In genomic region chr15:45279024-45279697, GRCh38 we compare ENCODE assay signal across 8 cellular contexts.
DNase-seq lines count a peak whose midpoint lies in the region; ATAC-seq and TF ChIP-seq lines count a peak whose summit lies in the region.

No MANE protein-coding gene starts in this region.

- ATAC-seq in GM21528 (IDR thresholded peaks at IDR 0.05; ENCODE audit: low FRiP score, unreplicated experiment): peak; percentile 99

- H3K4me3 ChIP-seq in OCI-LY3 (ENCODE audit: low read length): peak overlapping the region; percentile 98

- H3K27ac ChIP-seq in OCI-LY3 (ENCODE audit: low read length): no peak overlapping the region

- no peaks in the 10 kb centered on the region for H4K20me1 ChIP-seq in OCI-LY3 (ENCODE audit: insufficient read depth, low read length)

- H3K9ac ChIP-seq in OCI-LY3 (ENCODE audit: low read length): peak overlapping the region; percentile 73

- peak overlapping the region; percentile 97 for H3K4me2 ChIP-seq in OCI-LY3 (ENCODE audit: low read length)

- no peaks in the 10 kb centered on the region for H3K9me3 ChIP-seq in OCI-LY3 (ENCODE audit: insufficient read depth, low read length)

- DNase-seq in DMS 273 treated with DMSO at 0.1 percent for 48 hours (lab: John Stamatoyannopoulos, UW) (peak; percentile 90), HuH-7.5 (ENCODE audit: low spot score) (peak; percentile 84), activated T-cell treated with anti-CD3 and anti-CD28 coated beads for 24 hours (ENCODE audit: low read depth) (peak; percentile 97), epidermal melanocyte (ENCODE audit: insufficient read length, low spot score) (peak; percentile 94), midbrain (lab: John Stamatoyannopoulos, UW) (peak; percentile 99)
- peak; percentile 91 to 95 for DNase-seq in stimulated activated CD8-positive, alpha-beta memory T cell treated with anti-CD3 and anti-CD28 coated beads, Interleukin-15, amount 100 ng/mL, for 48 hours (ENCODE audit: low read depth in 2 of 2)

- peaks cover 11% of the 10 kb centered on the region; the same call in 1 of the 2 replicates for H3K4me1 ChIP-seq in OCI-LY3 (ENCODE audit: low read length)

- TF ChIP-seq CTCF in OCI-LY3 (IDR thresholded peaks at IDR 0.05; ENCODE audit: low read depth, low read length): no peak

- H2AFZ ChIP-seq in OCI-LY3 (ENCODE audit: low read depth, low read length): peak overlapping the region; percentile 92

- no peaks in the 10 kb centered on the region for H3K27me3 ChIP-seq in OCI-LY3 (ENCODE audit: low read depth, low read length)

- H3K79me2 ChIP-seq in OCI-LY3 (ENCODE audit: low read length): no peaks in the 10 kb centered on the region

- H3K36me3 ChIP-seq in OCI-LY3 (replicated peaks; ENCODE audit: low read depth, low read length): no peaks in the 10 kb centered on the region
